ENCODE assay signal across 13 cellular contexts in the genomic region with DNA sequence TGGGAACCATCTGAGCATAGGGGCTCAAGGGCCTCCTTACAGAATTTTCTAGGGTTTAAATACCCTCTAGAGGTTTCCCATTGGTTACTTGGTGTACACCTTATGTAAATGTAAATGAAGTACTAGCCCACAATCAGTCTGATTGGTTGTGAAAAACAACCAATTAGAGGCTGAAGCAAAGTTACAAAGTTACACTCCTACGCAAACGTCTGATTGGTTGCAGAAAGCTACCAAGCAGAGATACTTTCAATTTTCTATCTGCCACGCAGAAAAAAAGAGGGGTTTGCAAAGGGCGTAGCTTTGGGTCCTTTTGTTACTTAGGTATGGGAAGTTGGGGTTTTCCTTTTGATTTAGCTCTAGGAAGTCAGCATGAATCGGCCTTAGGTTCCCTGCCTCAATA. TPM values are rescaled to one million over a fixed set of nuclear protein-coding genes. Genes with fewer than 3 reads are reported as not detected.
DNase-seq lines count a peak whose midpoint lies in the region; ATAC-seq, FAIRE-seq and TF ChIP-seq lines count a peak whose summit lies in the region.
"Had no signal": no experiment of that assay in that cellular context is flagged by ENCODE, and none has a peak within 500 bp of the region (broad histone marks: within the 10 kb centered on the region; RNA-seq: fewer than 3 reads in every experiment).

No MANE protein-coding gene starts in this region.

- in situ Hi-C loops in G401 (cut with HindIII; ENCODE audit: low sequenced_read_pairs), result no loop called here
- in situ Hi-C loops in HepG2 (cut with HindIII; ENCODE audit: extremely low pct_ligation_motif_present, low pct_unique_long_range_greater_than_20kb), result no loop called here

- H3K36me3 ChIP-seq in ACC112 (ENCODE audit: insufficient read depth, low read length), result no peaks in the 10 kb centered on the region
- no peaks in the 10 kb centered on the region for H3K36me3 ChIP-seq in HepG2 (replicated peaks in 1 of 2; ENCODE audit: control insufficient read depth in 1 of 2, insufficient read depth in 2 of 2, low read length in 2 of 2)
- H3K36me3 ChIP-seq: lower lobe of right lung had no signal

- no peaks in the 10 kb centered on the region for H3K36me3 Mint-ChIP-seq in activated CD8-positive, alpha-beta T cell treated with anti-CD3 and anti-CD28 coated beads for 36 hours (ENCODE audit: low read depth)

- peak overlapping the region; percentile 99 for H3K4me2 ChIP-seq in HepG2 (ENCODE audit: low read depth, low read length)

- H3K27me3 Mint-ChIP-seq in activated CD8-positive, alpha-beta T cell treated with anti-CD3 and anti-CD28 coated beads for 36 hours, result no peaks in the 10 kb centered on the region

- H3K27ac Mint-ChIP-seq in activated CD8-positive, alpha-beta T cell treated with anti-CD3 and anti-CD28 coated beads for 36 hours, result peak overlapping the region; percentile 52

- H3K27ac ChIP-seq in ACC112 (ENCODE audit: low read depth, low read length) (no peak overlapping the region), HepG2 (ENCODE audit: extremely low read length, insufficient read depth, low read length) (no peak overlapping the region)
- H3K27ac ChIP-seq: lower lobe of right lung had no signal

- H3K9me3 Mint-ChIP-seq in activated CD8-positive, alpha-beta T cell treated with anti-CD3 and anti-CD28 coated beads for 36 hours, result no peaks in the 10 kb centered on the region

- H2AFZ ChIP-seq in ACC112 (ENCODE audit: low read length, unreplicated experiment) (peak overlapping the region; percentile 18), HepG2 (ENCODE audit: low read length) (peak overlapping the region; percentile 23)

- BruUV-seq in HepG2 (replicated peaks; lab: Mats Ljungman, UMichigan), result no TSS peak

- H3K4me3 ChIP-seq in ACC112 (ENCODE audit: low read depth, low read length) (peak overlapping the region; percentile 78), HepG2 (replicated peaks in 1 of 3; ENCODE audit: insufficient read depth in 1 of 3, low read depth in 2 of 3, low read length in 3 of 3) (no peak overlapping the region)
- H3K4me3 ChIP-seq: lower lobe of right lung had no signal

- CTCF ChIA-PET in activated CD8-positive, alpha-beta T cell treated with anti-CD3 and anti-CD28 coated beads for 36 hours (lab: Charles Lee), result interaction anchor here (0.9 to 4.6 kb wide), 6 partner anchors 9 to 97 kb away, joined by 3 to 43 read pairs (median 4); a partner anchor contains a TSS
- CTCF ChIA-PET in HepG2 (lab: Yijun Ruan, JAX; ENCODE audit: low intra/inter-chr PET ratio, low total read pairs), result no interaction called here

- no peak for TF ChIP-seq RAD21 in HepG2 (CRISPR knock-in tag; IDR thresholded peaks at IDR 0.05)

- ATAC-seq in activated CD8-positive, alpha-beta T cell treated with anti-CD3 and anti-CD28 coated beads for 36 hours, result peak; percentile 35
- ATAC-seq in HepG2 (no peak), HG02678 (IDR thresholded peaks at IDR 0.05; ENCODE audit: unreplicated experiment) (no peak)
- ATAC-seq: lower lobe of right lung had no signal

- H3K4me1 ChIP-seq in ACC112 (ENCODE audit: control insufficient read depth, insufficient read depth, low read length, unreplicated experiment), result peaks cover 10% of the 10 kb centered on the region
- peaks cover 46% of the 10 kb centered on the region for H3K4me1 ChIP-seq in HepG2 (ENCODE audit: insufficient read depth, low read length)

- FAIRE-seq in HepG2 (lab: Jason Lieb, UNC), result no peak

- no peaks in the 10 kb centered on the region for H3K9me3 ChIP-seq in HepG2 (ENCODE audit: low read length)
- H3K9me3 ChIP-seq: lower lobe of right lung had no signal

- peak overlapping the region; percentile 64 for H3K4me3 Mint-ChIP-seq in activated CD8-positive, alpha-beta T cell treated with anti-CD3 and anti-CD28 coated beads for 36 hours

- TF ChIP-seq EP300 in HepG2 (IDR thresholded peaks at IDR 0.05; ENCODE audit: low read depth in 2 of 2, low read length in 2 of 2) (no peak), HepG2 (CRISPR knock-in tag; IDR thresholded peaks at IDR 0.05; ENCODE audit: borderline replicate concordance) (no peak)

- 63% methylated on average over 5 of the region's 5 CpGs for WGBS in HepG2 (ENCODE audit: low lambda C conversion rate)

- no peak for TF ChIP-seq CTCF in activated CD8-positive, alpha-beta T cell treated with anti-CD3 and anti-CD28 coated beads for 36 hours (IDR thresholded peaks at IDR 0.05)
- TF ChIP-seq CTCF in HepG2 (CRISPR knock-in tag; IDR thresholded peaks at IDR 0.05), result no peak

- POLR2A ChIA-PET in activated CD8-positive, alpha-beta T cell treated with anti-CD3 and anti-CD28 coated beads for 36 hours (lab: Charles Lee), result interaction anchor here (1.2 to 4.7 kb wide), 2 partner anchors 19 to 21 kb away, joined by 4 to 75 read pairs; a partner anchor contains a TSS
- POLR2A ChIA-PET in HepG2 (lab: Yijun Ruan, JAX), result interaction anchor here (1.0 to 3.7 kb wide), 5 partner anchors 12 to 48 kb away, joined by 3 to 78 read pairs (median 4); a partner anchor contains a TSS

- no peaks in the 10 kb centered on the region for H4K20me1 ChIP-seq in HepG2 (ENCODE audit: insufficient read depth, low read length)

- H3K9ac ChIP-seq in HepG2 (ENCODE audit: insufficient read depth, low read depth, low read length), result no peak overlapping the region

- DNase-seq in G401 (ENCODE audit: low spot score) (peak; percentile 14), HepG2 (ENCODE audit: low spot score) (no peak), Ammon's horn (ENCODE audit: low spot score) (no peak), NAMALWA (ENCODE audit: low spot score) (no peak), NCI-H2227 treated with DMSO at 0.1 percent for 48 hours (lab: John Stamatoyannopoulos, UW) (no peak)
- DNase-seq in activated CD8-positive, alpha-beta T cell treated with anti-CD3 and anti-CD28 coated beads for 36 hours, result peak; percentile 25
- DNase-seq: aorta; effector memory CD4-positive, alpha-beta T cell; hippocampal formation; lower lobe of right lung; NCI-H2171 had no signal

- H3K79me2 ChIP-seq in ACC112 (ENCODE audit: control insufficient read depth, insufficient read depth, low read length, unreplicated experiment) (peaks cover 9% of the 10 kb centered on the region), HepG2 (ENCODE audit: insufficient read depth, low read length) (peaks cover 9% of the 10 kb centered on the region)

- H3K27me3 ChIP-seq in ACC112 (ENCODE audit: insufficient read depth, low read length) (no peaks in the 10 kb centered on the region), HepG2 (ENCODE audit: control insufficient read depth in 1 of 2, insufficient read depth in 2 of 2, low read length in 2 of 2) (no peaks in the 10 kb centered on the region)

- intact Hi-C loops in activated CD8-positive, alpha-beta T cell treated with anti-CD3 and anti-CD28 coated beads for 36 hours (cut with micrococcal nuclease), result no loop called here
- intact Hi-C loops in HepG2 (cut with micrococcal nuclease; ENCODE audit: unreplicated experiment), result no loop called here

- no peak for TF ChIP-seq POLR2A in HepG2 (IDR thresholded peaks at IDR 0.05; ENCODE audit: insufficient read depth in 1 of 2, low read depth in 2 of 2, low read length in 2 of 2)

- H3K4me1 Mint-ChIP-seq in activated CD8-positive, alpha-beta T cell treated with anti-CD3 and anti-CD28 coated beads for 36 hours (ENCODE audit: low read depth), result peaks cover 19% of the 10 kb centered on the region

RNA-seq across cellular contexts. Expression of a gene that starts 1.8 kb away (rescaled TPM):
- 21.0 and 34.6 TPM in 2 replicates for total RNA-seq in G401 (2014; rRNA removed; shearing (Covaris generic))
- total RNA-seq in activated CD8-positive, alpha-beta T cell treated with anti-CD3 and anti-CD28 coated beads for 36 hours, result 10 to 100 TPM; 14.2 to 16.5 TPM
- 21.9 and 22.5 TPM in 2 replicates for total RNA-seq in HepG2 (2016; rRNA removed; fragmentation: Illumina TruSeq; extraction: Trizol)
- 8.4 and 11.1 TPM in 2 replicates for total RNA-seq in HepG2 (2016; cell fraction: cytosol; rRNA removed; fragmentation: Illumina TruSeq; extraction: Trizol; ENCODE audit: low read depth)
- 24.4 and 24.7 TPM in 2 replicates for total RNA-seq in HepG2 (2016; cell fraction: insoluble cytoplasmic fraction; rRNA removed; fragmentation: Illumina TruSeq; extraction: Trizol)
- 19.4 and 21.7 TPM in 2 replicates for total RNA-seq in HepG2 (2016; cell fraction: membrane; rRNA removed; fragmentation: Illumina TruSeq; extraction: Trizol)
- total RNA-seq in HepG2 (2016; cell fraction: nucleus; rRNA removed; fragmentation: Illumina TruSeq; extraction: Trizol), result 20.6 and 22.2 TPM in 2 replicates
- polyA plus RNA-seq in HepG2 (2011; rRNA removed), result 12.0 and 16.9 TPM in 2 replicates
- 10.0 and 19.2 TPM in 2 replicates for polyA plus RNA-seq in HepG2 (2011; cell fraction: cytosol; rRNA removed)
- 5.6 and 6.0 TPM in 2 replicates for polyA plus RNA-seq in HepG2 (2011; cell fraction: nucleus; rRNA removed)
- 8.1 and 12.4 TPM in 2 replicates for polyA plus RNA-seq in HepG2 (2012)
- 11.2 and 15.2 TPM in 2 replicates for polyA plus RNA-seq in HepG2 (2016; cell fraction: cytosol; fragmentation: Illumina TruSeq; extraction: Trizol; ENCODE audit: low read depth)
- 18.4 and 19.0 TPM in 2 replicates for polyA plus RNA-seq in HepG2 (2016; cell fraction: insoluble cytoplasmic fraction; fragmentation: Illumina TruSeq; extraction: Trizol; ENCODE audit: low read depth)
- polyA plus RNA-seq in HepG2 (2016; cell fraction: membrane; fragmentation: Illumina TruSeq; extraction: Trizol; ENCODE audit: low read depth), result 19.6 and 21.1 TPM in 2 replicates
- 22.5 and 24.5 TPM in 2 replicates for polyA plus RNA-seq in HepG2 (2016; cell fraction: nucleus; fragmentation: Illumina TruSeq; extraction: Trizol; ENCODE audit: insufficient read depth, low read depth)
- 22.8 and 43.2 TPM in 2 replicates for polyA minus RNA-seq in HepG2 (2011; rRNA and poly(A)+ RNA removed; ENCODE audit: low replicate concordance)
- 14.2 and 14.3 TPM in 2 replicates for polyA minus RNA-seq in HepG2 (2011; cell fraction: cytosol; rRNA and poly(A)+ RNA removed)
- polyA minus RNA-seq in HepG2 (2011; cell fraction: nucleus; rRNA and poly(A)+ RNA removed), result 16.7 and 20.8 TPM in 2 replicates

RNA-seq across cellular contexts. Expression of a gene that starts 20.0 kb away (rescaled TPM):
- 6.0 and 10.0 TPM in 2 replicates for total RNA-seq in G401 (2014; rRNA removed; shearing (Covaris generic))
- total RNA-seq in activated CD8-positive, alpha-beta T cell treated with anti-CD3 and anti-CD28 coated beads for 36 hours, result 10 to 100 TPM; 10.8 to 12.2 TPM
- total RNA-seq in HepG2 (2016; rRNA removed; fragmentation: Illumina TruSeq; extraction: Trizol), result 6.2 and 7.3 TPM in 2 replicates
- 3.0 and 3.9 TPM in 2 replicates for total RNA-seq in HepG2 (2016; cell fraction: cytosol; rRNA removed; fragmentation: Illumina TruSeq; extraction: Trizol; ENCODE audit: low read depth)
- 5.9 and 7.3 TPM in 2 replicates for total RNA-seq in HepG2 (2016; cell fraction: insoluble cytoplasmic fraction; rRNA removed; fragmentation: Illumina TruSeq; extraction: Trizol)
- 5.3 and 6.1 TPM in 2 replicates for total RNA-seq in HepG2 (2016; cell fraction: membrane; rRNA removed; fragmentation: Illumina TruSeq; extraction: Trizol)
- total RNA-seq in HepG2 (2016; cell fraction: nucleus; rRNA removed; fragmentation: Illumina TruSeq; extraction: Trizol), result 9.9 and 13.4 TPM in 2 replicates
- 5.0 and 5.2 TPM in 2 replicates for polyA plus RNA-seq in HepG2 (2011; rRNA removed)
- 1.4 and 2.4 TPM in 2 replicates for polyA plus RNA-seq in HepG2 (2011; cell fraction: cytosol; rRNA removed)
- polyA plus RNA-seq in HepG2 (2011; cell fraction: nucleus; rRNA removed), result 3.8 and 5.8 TPM in 2 replicates
- polyA plus RNA-seq in HepG2 (2012), result 5.1 and 8.6 TPM in 2 replicates
- 3.0 and 4.3 TPM in 2 replicates for polyA plus RNA-seq in HepG2 (2016; cell fraction: cytosol; fragmentation: Illumina TruSeq; extraction: Trizol; ENCODE audit: low read depth)
- 7.7 and 7.9 TPM in 2 replicates for polyA plus RNA-seq in HepG2 (2016; cell fraction: insoluble cytoplasmic fraction; fragmentation: Illumina TruSeq; extraction: Trizol; ENCODE audit: low read depth)
- polyA plus RNA-seq in HepG2 (2016; cell fraction: membrane; fragmentation: Illumina TruSeq; extraction: Trizol; ENCODE audit: low read depth), result 4.7 and 4.8 TPM in 2 replicates
- 12.1 and 12.4 TPM in 2 replicates for polyA plus RNA-seq in HepG2 (2016; cell fraction: nucleus; fragmentation: Illumina TruSeq; extraction: Trizol; ENCODE audit: insufficient read depth, low read depth)
- 2.5 and 2.9 TPM in 2 replicates for polyA minus RNA-seq in HepG2 (2011; rRNA and poly(A)+ RNA removed; ENCODE audit: low replicate concordance)
- 1.9 and 4.4 TPM in 2 replicates for polyA minus RNA-seq in HepG2 (2011; cell fraction: cytosol; rRNA and poly(A)+ RNA removed)
- 13.9 and 14.5 TPM in 2 replicates for polyA minus RNA-seq in HepG2 (2011; cell fraction: nucleus; rRNA and poly(A)+ RNA removed)

RNA-seq across cellular contexts. Expression of a gene that starts 20.4 kb away (rescaled TPM):
- 9.7 and 11.8 TPM in 2 replicates for total RNA-seq in G401 (2014; rRNA removed; shearing (Covaris generic))
- 10 to 100 TPM; 47.1 to 58.4 TPM for total RNA-seq in activated CD8-positive, alpha-beta T cell treated with anti-CD3 and anti-CD28 coated beads for 36 hours
- total RNA-seq in HepG2 (2016; rRNA removed; fragmentation: Illumina TruSeq; extraction: Trizol), result 8.9 and 17.1 TPM in 2 replicates
- total RNA-seq in HepG2 (2016; cell fraction: cytosol; rRNA removed; fragmentation: Illumina TruSeq; extraction: Trizol; ENCODE audit: low read depth), result 5.0 and 6.0 TPM in 2 replicates
- total RNA-seq in HepG2 (2016; cell fraction: insoluble cytoplasmic fraction; rRNA removed; fragmentation: Illumina TruSeq; extraction: Trizol), result 7.0 and 13.0 TPM in 2 replicates
- total RNA-seq in HepG2 (2016; cell fraction: membrane; rRNA removed; fragmentation: Illumina TruSeq; extraction: Trizol), result 4.6 and 5.9 TPM in 2 replicates
- total RNA-seq in HepG2 (2016; cell fraction: nucleus; rRNA removed; fragmentation: Illumina TruSeq; extraction: Trizol), result 73.8 and 77.3 TPM in 2 replicates
- polyA plus RNA-seq in HepG2 (2011; rRNA removed), result 31.4 and 38.3 TPM in 2 replicates
- 4.3 and 6.5 TPM in 2 replicates for polyA plus RNA-seq in HepG2 (2011; cell fraction: cytosol; rRNA removed)
- 96.5 and 110 TPM in 2 replicates for polyA plus RNA-seq in HepG2 (2011; cell fraction: nucleus; rRNA removed)
- polyA plus RNA-seq in HepG2 (2012), result 19.0 and 21.7 TPM in 2 replicates
- 0.44 and 0.55 TPM in 2 replicates for polyA plus RNA-seq in HepG2 (2016; cell fraction: cytosol; fragmentation: Illumina TruSeq; extraction: Trizol; ENCODE audit: low read depth)
- polyA plus RNA-seq in HepG2 (2016; cell fraction: insoluble cytoplasmic fraction; fragmentation: Illumina TruSeq; extraction: Trizol; ENCODE audit: low read depth), result 7.3 and 8.6 TPM in 2 replicates
- 1.7 and 1.9 TPM in 2 replicates for polyA plus RNA-seq in HepG2 (2016; cell fraction: membrane; fragmentation: Illumina TruSeq; extraction: Trizol; ENCODE audit: low read depth)
- 99.4 and 110 TPM in 2 replicates for polyA plus RNA-seq in HepG2 (2016; cell fraction: nucleus; fragmentation: Illumina TruSeq; extraction: Trizol; ENCODE audit: insufficient read depth, low read depth)
- 11.8 and 15.6 TPM in 2 replicates for polyA minus RNA-seq in HepG2 (2011; rRNA and poly(A)+ RNA removed; ENCODE audit: low replicate concordance)
- polyA minus RNA-seq in HepG2 (2011; cell fraction: cytosol; rRNA and poly(A)+ RNA removed), result 6.1 and 11.4 TPM in 2 replicates
- polyA minus RNA-seq in HepG2 (2011; cell fraction: nucleus; rRNA and poly(A)+ RNA removed), result 208 and 220 TPM in 2 replicates

Comparison
In these comparisons a context has a peak if more than half of its experiments do, and no peak if none do; other contexts are left out.
1. DNase-seq: peak in G401 (single experiment) and activated CD8-positive, alpha-beta T cell treated with anti-CD3 and anti-CD28 coated beads for 36 hours (single experiment); none in HepG2 (single experiment), Ammon's horn (single experiment), NAMALWA (single experiment) and NCI-H2227 treated with DMSO at 0.1 percent for 48 hours (single experiment).